Comparison of ENCODE assay signal across 13 cellular contexts in genomic region chr16:84874983-84875382, GRCh38. TPM values are rescaled to one million over a fixed set of nuclear protein-coding genes. Genes with fewer than 3 reads are reported as not detected.
A peak's percentile ranks its signal among the peaks of the same experiment; 100 is the strongest.
DNase-seq lines count a peak whose midpoint lies in the region; ATAC-seq and TF ChIP-seq lines count a peak whose summit lies in the region.
"Had no signal": no experiment of that assay in that cellular context is flagged by ENCODE, and none has a peak within 500 bp of the region (broad histone marks: within the 10 kb centered on the region; RNA-seq: fewer than 3 reads in every experiment).

No MANE protein-coding gene starts in this region.

- no peak overlapping the region for H3K4me3 Mint-ChIP-seq in HFFc6
- H3K4me3 Mint-ChIP-seq: CD4-positive, alpha-beta memory T cell; IgD-negative memory B cell had no signal

- no peaks in the 10 kb centered on the region; the same call in 1 of the 2 replicates for H3K27me3 Mint-ChIP-seq in HFFc6 (ENCODE audit: insufficient read depth)
- H3K27me3 Mint-ChIP-seq: CD4-positive, alpha-beta memory T cell had no signal

- peak; percentile 39 for DNase-seq in EH (ENCODE audit: low read depth)
- DNase-seq in HFFc6, result peak; percentile 16
- peak; percentile 30 for DNase-seq in adipocyte (ENCODE audit: low read depth)
- peak; percentile 48 for DNase-seq in iris pigment epithelial cell (ENCODE audit: low read depth)
- no peak for DNase-seq in H7
- DNase-seq: BE2C; CD4-positive, alpha-beta memory T cell; DMS79; GDM1; HCEC 1CT had no signal

- H3K4me1 ChIP-seq in adipocyte (ENCODE audit: control insufficient read depth, insufficient read depth, low read length), result no peaks in the 10 kb centered on the region
- H3K4me1 ChIP-seq: BE2C had no signal

- H3K27me3 ChIP-seq in adipocyte (replicated peaks; ENCODE audit: control insufficient read depth, insufficient read depth, low read length) (no peaks in the 10 kb centered on the region), H7 (ENCODE audit: control insufficient read depth, insufficient read depth, low read length) (no peaks in the 10 kb centered on the region)
- H3K27me3 ChIP-seq: BE2C had no signal

- no peaks in the 10 kb centered on the region for H3K9me3 Mint-ChIP-seq in HFFc6

- H3K9me3 ChIP-seq in adipocyte (ENCODE audit: control insufficient read depth, low read length), result no peaks in the 10 kb centered on the region

- no peak for ATAC-seq in HG02973 (IDR thresholded peaks at IDR 0.05; ENCODE audit: unreplicated experiment)
- no peak for ATAC-seq in GM21786 (IDR thresholded peaks at IDR 0.05; ENCODE audit: unreplicated experiment)

- H3K4me1 Mint-ChIP-seq in HFFc6 (ENCODE audit: low read depth), result peaks cover 15% of the 10 kb centered on the region
- H3K4me1 Mint-ChIP-seq: IgD-negative memory B cell had no signal

- peaks cover 11% of the 10 kb centered on the region; the same call in 1 of the 2 replicates for H3K36me3 Mint-ChIP-seq in HFFc6 (ENCODE audit: low read depth)
- H3K36me3 Mint-ChIP-seq: CD4-positive, alpha-beta memory T cell had no signal

- H3K36me3 ChIP-seq in adipocyte (ENCODE audit: control insufficient read depth, insufficient read depth, low read length, severe bottlenecking) (peaks cover 53% of the 10 kb centered on the region), H7 (replicated peaks; ENCODE audit: control insufficient read depth, insufficient read depth, low read length) (peaks cover 2% of the 10 kb centered on the region; the same call in 1 of the 2 replicates)
- H3K36me3 ChIP-seq: BE2C had no signal

- no peak overlapping the region; the same call in 1 of the 2 replicates for H3K27ac Mint-ChIP-seq in HFFc6
- H3K27ac Mint-ChIP-seq: CD4-positive, alpha-beta memory T cell; IgD-negative memory B cell had no signal

- H3K9ac ChIP-seq in adipocyte (ENCODE audit: low read length), result no peak overlapping the region

- TF ChIP-seq CTCF in HFFc6 (IDR thresholded peaks at IDR 0.05), result no peak

- H3K4me3 ChIP-seq in adipocyte (ENCODE audit: low read length) (no peak overlapping the region), H7 (ENCODE audit: insufficient read depth, low read depth, low read length) (no peak overlapping the region)

RNA-seq across cellular contexts. Expression of gene CRISPLD2, which starts 55.2 kb away (rescaled TPM):
- total RNA-seq in HFFc6 (2021; fragmentation: NEBNext Ultra II Directional; extraction: Animal tissue kit (Norgen Biotek cat#: 25700)), result 10 to 100 TPM; 12.2 to 15.5 (median 13.6) TPM
- total RNA-seq in H7 (2014; rRNA removed; shearing (Covaris generic)), result 2.0 and 4.2 TPM in 2 replicates
